In genomic region chr19:33601583-33601982, GRCh38 we compare ENCODE assay signal across 1 cellular context.
TF ChIP-seq lines count a peak whose summit lies in the region.

No MANE protein-coding gene starts in this region.

TF ChIP-seq in H1, 55 proteins besides CTCF, POLR2A, EP300 and RAD21 (continued from another document):
- TF ChIP-seq CHD7 (IDR thresholded peaks at IDR 0.05; ENCODE audit: insufficient replicate concordance, low read length) (no peak), FOSL1 (IDR thresholded peaks at IDR 0.05; ENCODE audit: insufficient read depth, low read depth, low read length) (no peak), TBP (IDR thresholded peaks at IDR 0.05; ENCODE audit: low read depth, low read length) (no peak), CBX8 (IDR thresholded peaks at IDR 0.05; ENCODE audit: borderline replicate concordance, low read depth, low read length) (no peak), YY1 (IDR thresholded peaks at IDR 0.05; ENCODE audit: low read depth, low read length) (no peak), TAF1 (IDR thresholded peaks at IDR 0.05; ENCODE audit: low read depth, low read length) (no peak), RFX5 (IDR thresholded peaks at IDR 0.05; ENCODE audit: borderline replicate concordance, low read depth, low read length) (no peak), CBX5 (IDR thresholded peaks at IDR 0.05; ENCODE audit: low read depth, low read length) (no peak), CTBP2 (IDR thresholded peaks at IDR 0.05; ENCODE audit: borderline replicate concordance, insufficient read depth, insufficient read length, low read length) (no peak), USF2 (IDR thresholded peaks at IDR 0.05; ENCODE audit: low read length) (no peak), ZNF274 (IDR thresholded peaks at IDR 0.05; ENCODE audit: borderline replicate concordance, extremely low read depth, low read length) (no peak), SRF (IDR thresholded peaks at IDR 0.05; ENCODE audit: low read depth, low read length) (no peak), KDM4A (IDR thresholded peaks at IDR 0.05; ENCODE audit: low read depth, low read length, severe bottlenecking) (no peak), EGR1 (IDR thresholded peaks at IDR 0.05; ENCODE audit: borderline replicate concordance, low read depth, low read length) (no peak)
